Comparison of ENCODE assay signal across 1 cellular context in genomic region chr15:75578206-75578947, GRCh38.
TF ChIP-seq lines count a peak whose summit lies in the region.

No MANE protein-coding gene starts in this region.

TF ChIP-seq in K562, 482 proteins besides CTCF, POLR2A, EP300 and RAD21 (continued from another document):
- TF ChIP-seq POLR2B (IDR thresholded peaks at IDR 0.05; ENCODE audit: low read depth, partially characterized antibody) (no peak), SMAD3 (CRISPR knock-in tag; conservative IDR thresholded peaks at IDR 0.05) (no peak), MCM2 (IDR thresholded peaks at IDR 0.05; ENCODE audit: low read depth) (no peak), ZNF395 (CRISPR knock-in tag; IDR thresholded peaks at IDR 0.05) (0 out of 2 replicates have a peak, but pooled peaks have one; percentile 18), ZNF57 (CRISPR knock-in tag; IDR thresholded peaks at IDR 0.05) (no peak), TEAD4 (IDR thresholded peaks at IDR 0.05; ENCODE audit: low read length) (no peak), TEAD4 (CRISPR knock-in tag; IDR thresholded peaks at IDR 0.05; ENCODE audit: borderline replicate concordance) (no peak), RBM25 (IDR thresholded peaks at IDR 0.05; ENCODE audit: low read depth, low read length, severe bottlenecking) (no peak), NRF1 (conservative IDR thresholded peaks at IDR 0.05 in 1 of 2, IDR thresholded peaks at IDR 0.05 in 1 of 2) (no peak), HDAC1 (IDR thresholded peaks at IDR 0.05) (no peak), ASH1L (IDR thresholded peaks at IDR 0.05; ENCODE audit: borderline replicate concordance, low read depth, partially characterized antibody) (no peak), MNT (conservative IDR thresholded peaks at IDR 0.05) (no peak), DIDO1 (tag; IDR thresholded peaks at IDR 0.05; ENCODE audit: low read depth) (no peak), ZBTB7A (IDR thresholded peaks at IDR 0.05; ENCODE audit: borderline replicate concordance, control insufficient read depth, low read depth, low read length) (peak; percentile 59; the same call in 1 of the 2 replicates), EHMT2 (IDR thresholded peaks at IDR 0.05) (no peak)
- TF ChIP-seq, protein P1, sequence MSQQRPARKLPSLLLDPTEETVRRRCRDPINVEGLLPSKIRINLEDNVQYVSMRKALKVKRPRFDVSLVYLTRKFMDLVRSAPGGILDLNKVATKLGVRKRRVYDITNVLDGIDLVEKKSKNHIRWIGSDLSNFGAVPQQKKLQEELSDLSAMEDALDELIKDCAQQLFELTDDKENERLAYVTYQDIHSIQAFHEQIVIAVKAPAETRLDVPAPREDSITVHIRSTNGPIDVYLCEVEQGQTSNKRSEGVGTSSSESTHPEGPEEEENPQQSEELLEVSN (IDR thresholded peaks at IDR 0.05; ENCODE audit: borderline replicate concordance in 1 of 2, extremely low read depth in 1 of 2, insufficient read depth in 1 of 2, insufficient read length in 1 of 2, low read depth in 1 of 2, low read length in 1 of 2, poor library complexity in 1 of 2, severe bottlenecking in 1 of 2), result peak in 1 of 2 experiments; percentile 77
- TF ChIP-seq, protein P2, sequence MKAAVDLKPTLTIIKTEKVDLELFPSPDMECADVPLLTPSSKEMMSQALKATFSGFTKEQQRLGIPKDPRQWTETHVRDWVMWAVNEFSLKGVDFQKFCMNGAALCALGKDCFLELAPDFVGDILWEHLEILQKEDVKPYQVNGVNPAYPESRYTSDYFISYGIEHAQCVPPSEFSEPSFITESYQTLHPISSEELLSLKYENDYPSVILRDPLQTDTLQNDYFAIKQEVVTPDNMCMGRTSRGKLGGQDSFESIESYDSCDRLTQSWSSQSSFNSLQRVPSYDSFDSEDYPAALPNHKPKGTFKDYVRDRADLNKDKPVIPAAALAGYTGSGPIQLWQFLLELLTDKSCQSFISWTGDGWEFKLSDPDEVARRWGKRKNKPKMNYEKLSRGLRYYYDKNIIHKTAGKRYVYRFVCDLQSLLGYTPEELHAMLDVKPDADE (conservative IDR thresholded peaks at IDR 0.05; ENCODE audit: control insufficient read depth, low read depth, low read length), result peak; percentile 47; the same call in 1 of the 2 replicates
